In the genomic region with DNA sequence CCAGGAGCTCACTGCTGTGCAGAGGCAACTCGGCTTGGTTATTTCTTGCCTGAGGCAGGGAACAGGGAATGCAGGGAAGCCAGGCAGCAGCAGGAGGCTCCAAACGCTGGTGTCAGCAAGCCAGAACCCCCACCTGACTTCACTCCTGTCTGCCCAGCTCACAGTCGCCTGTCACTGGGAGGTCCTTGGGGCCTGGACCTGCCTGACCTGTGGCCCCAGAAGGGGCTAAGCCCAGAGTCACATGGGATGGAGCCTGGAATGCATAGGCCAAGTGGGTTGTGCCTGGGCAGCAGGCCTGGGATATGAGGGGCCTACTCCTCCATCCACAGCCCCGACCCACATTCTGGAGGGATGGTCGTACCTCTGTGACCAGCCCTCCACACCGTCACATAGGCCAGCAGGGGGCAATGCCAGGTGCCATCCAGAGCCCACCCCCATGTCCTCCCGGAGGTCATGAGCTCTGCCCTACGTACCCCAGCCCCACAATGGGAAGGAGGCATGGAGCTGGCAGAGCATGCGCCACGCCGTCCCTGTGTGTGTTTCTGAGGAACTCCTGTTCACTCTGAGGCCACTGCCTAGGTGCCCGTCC, we compare ENCODE assay signal across 12 cellular contexts. TPM values are rescaled to one million over a fixed set of nuclear protein-coding genes. Genes with fewer than 3 reads are reported as not detected.
DNase-seq lines count a peak whose midpoint lies in the region; ATAC-seq and TF ChIP-seq lines count a peak whose summit lies in the region.
"Had no signal": no experiment of that assay in that cellular context is flagged by ENCODE, and none has a peak within 500 bp of the region (broad histone marks: within the 10 kb centered on the region; RNA-seq: fewer than 3 reads in every experiment).

No MANE protein-coding gene starts in this region.

- CTCF ChIA-PET in naive thymus-derived CD4-positive, alpha-beta T cell (lab: Charles Lee) = interaction anchor here (0.7 to 1.6 kb wide), 4 partner anchors 10 to 157 kb away, joined by 3 to 7 read pairs (median 3); no protein-coding TSS in a partner anchor

- peaks cover 9% of the 10 kb centered on the region for H3K36me3 Mint-ChIP-seq in activated T-helper 1 cell treated with anti-CD3 and anti-CD28 coated beads, Interleukin-12 subunit alpha, Interleukin-12 subunit beta, Interleukin-2, Interleukin-4 antibody, amounts not matched to agents 30 ng/mL and 10 ng/mL and 1 ng/mL, durations not matched to agents 14 hours and 24 hours and 36 hours (ENCODE audit: low read depth)
- peaks cover 0 to 5% (median 0%) of the 10 kb centered on the region in 5 donors for H3K36me3 Mint-ChIP-seq in naive thymus-derived CD4-positive, alpha-beta T cell

- TF ChIP-seq POLR2A in heart left ventricle (IDR thresholded peaks at IDR 0.05) = no peak
- peak; percentile 27 for TF ChIP-seq POLR2A in transverse colon (IDR thresholded peaks at IDR 0.05)

- DNase-seq in Right ventricle myocardium inferior (ENCODE audit: missing footprints) (peak; percentile 59), heart left ventricle (no peak), transverse colon (no peak), pons (ENCODE audit: low spot score) (no peak)
- DNase-seq in activated T-helper 1 cell treated with anti-CD3 and anti-CD28 coated beads, Interleukin-12 subunit alpha, Interleukin-12 subunit beta, Interleukin-2, Interleukin-4 antibody, amounts not matched to agents 30 ng/mL and 10 ng/mL and 1 ng/mL, durations not matched to agents 14 hours and 24 hours and 36 hours (ENCODE audit: low spot score) = no peak
- DNase-seq in naive thymus-derived CD4-positive, alpha-beta T cell = no peak
- DNase-seq: colonic mucosa, foreskin fibroblast, GF-D8, NCI-H2227 treated with DMSO at 0.1 percent for 48 hours, Right ventricle myocardium superior had no signal

- intact Hi-C loops in Right ventricle myocardium inferior (cut with DNase I) (no loop called here), heart left ventricle (cut with DNase I) (loop anchor here in 1 of 10 donors (5.0 kb wide), 1 partner anchor 131 kb away; a partner anchor contains a TSS), transverse colon (cut with DNase I; ENCODE audit: low total_unique reads) (no loop called here)
- intact Hi-C loops in activated T-helper 1 cell treated with anti-CD3 and anti-CD28 coated beads, Interleukin-12 subunit alpha, Interleukin-12 subunit beta, Interleukin-2, Interleukin-4 antibody, amounts not matched to agents 30 ng/mL and 10 ng/mL and 1 ng/mL, durations not matched to agents 14 hours and 24 hours and 36 hours (cut with micrococcal nuclease) = no loop called here
- intact Hi-C loops in naive thymus-derived CD4-positive, alpha-beta T cell (cut with micrococcal nuclease) = loop anchor here in 1 of 2 donors (5.0 to 10.0 kb wide), 2 partner anchors 229 to 359 kb away; a partner anchor contains a TSS

- in situ Hi-C loops in transverse colon (cut with MboI; ENCODE audit: low pct_ligation_motif_present in 1 of 4, low pct_unique_long_range_greater_than_20kb in 1 of 4, low sequenced_read_pairs in 3 of 4) = no loop called here

- no peaks in the 10 kb centered on the region for H3K27me3 ChIP-seq in heart left ventricle
- H3K27me3 ChIP-seq in transverse colon = no peaks in the 10 kb centered on the region
- H3K27me3 ChIP-seq in naive thymus-derived CD4-positive, alpha-beta T cell (ENCODE audit: control insufficient read depth in 2 of 2, insufficient read depth in 2 of 2, low read length in 2 of 2) = no peaks in the 10 kb centered on the region
- H3K27me3 ChIP-seq: colonic mucosa had no signal

- peaks cover 0 to 39% (median 20%) of the 10 kb centered on the region in 12 donors for H3K4me1 ChIP-seq in heart left ventricle
- H3K4me1 ChIP-seq in transverse colon = peaks cover 17 to 37% (median 32%) of the 10 kb centered on the region in 4 donors
- H3K4me1 ChIP-seq in naive thymus-derived CD4-positive, alpha-beta T cell (ENCODE audit: control insufficient read depth in 2 of 2, insufficient read depth in 2 of 2, low read length in 2 of 2) = peaks cover 15 to 18% of the 10 kb centered on the region in 2 donors

- peaks cover 16% of the 10 kb centered on the region for H3K4me1 Mint-ChIP-seq in activated T-helper 1 cell treated with anti-CD3 and anti-CD28 coated beads, Interleukin-12 subunit alpha, Interleukin-12 subunit beta, Interleukin-2, Interleukin-4 antibody, amounts not matched to agents 30 ng/mL and 10 ng/mL and 1 ng/mL, durations not matched to agents 14 hours and 24 hours and 36 hours (ENCODE audit: low read depth)
- peaks cover 0 to 21% (median 4%) of the 10 kb centered on the region in 7 donors for H3K4me1 Mint-ChIP-seq in naive thymus-derived CD4-positive, alpha-beta T cell

- POLR2A ChIA-PET in naive thymus-derived CD4-positive, alpha-beta T cell (lab: Charles Lee) = interaction anchor here (1.2 to 4.8 kb wide), 2 partner anchors 9 to 10 kb away, joined by 3 to 21 read pairs; a partner anchor contains a TSS

- no peak for TF ChIP-seq CTCF in heart left ventricle (IDR thresholded peaks at IDR 0.05)
- no peak for TF ChIP-seq CTCF in transverse colon (IDR thresholded peaks at IDR 0.05)

- no peak overlapping the region for H3K27ac Mint-ChIP-seq in activated T-helper 1 cell treated with anti-CD3 and anti-CD28 coated beads, Interleukin-12 subunit alpha, Interleukin-12 subunit beta, Interleukin-2, Interleukin-4 antibody, amounts not matched to agents 30 ng/mL and 10 ng/mL and 1 ng/mL, durations not matched to agents 14 hours and 24 hours and 36 hours
- H3K27ac Mint-ChIP-seq in naive thymus-derived CD4-positive, alpha-beta T cell = peak overlapping the region in 1 of 9 donors; percentile 72

- WGBS in heart left ventricle, 4 donors = 83 to 96% (median 85%) methylated on average over 5 to 12 of the region's 12 CpGs
- 84% methylated on average over 10 of the region's 12 CpGs; no CpG with 5 or more reads in 1 of the 2 donors for WGBS in transverse colon (ENCODE audit: low coverage in 1 of 2), 2 donors

- H3K9me3 ChIP-seq in heart left ventricle (no peaks in the 10 kb centered on the region), transverse colon (no peaks in the 10 kb centered on the region)
- no peaks in the 10 kb centered on the region for H3K9me3 ChIP-seq in naive thymus-derived CD4-positive, alpha-beta T cell (ENCODE audit: control insufficient read depth in 2 of 3, low read length in 3 of 3)
- H3K9me3 ChIP-seq: colonic mucosa, neutrophil had no signal

- H3K27ac ChIP-seq in heart left ventricle (no peak overlapping the region), transverse colon (no peak overlapping the region)
- no peak overlapping the region for H3K27ac ChIP-seq in naive thymus-derived CD4-positive, alpha-beta T cell (ENCODE audit: low read depth, low read length)
- H3K27ac ChIP-seq: neutrophil had no signal

- H3K9me3 Mint-ChIP-seq in activated T-helper 1 cell treated with anti-CD3 and anti-CD28 coated beads, Interleukin-12 subunit alpha, Interleukin-12 subunit beta, Interleukin-2, Interleukin-4 antibody, amounts not matched to agents 30 ng/mL and 10 ng/mL and 1 ng/mL, durations not matched to agents 14 hours and 24 hours and 36 hours = no peaks in the 10 kb centered on the region
- no peaks in the 10 kb centered on the region for H3K9me3 Mint-ChIP-seq in naive thymus-derived CD4-positive, alpha-beta T cell

- peak overlapping the region; percentile 89 for H3K4me3 Mint-ChIP-seq in activated T-helper 1 cell treated with anti-CD3 and anti-CD28 coated beads, Interleukin-12 subunit alpha, Interleukin-12 subunit beta, Interleukin-2, Interleukin-4 antibody, amounts not matched to agents 30 ng/mL and 10 ng/mL and 1 ng/mL, durations not matched to agents 14 hours and 24 hours and 36 hours
- peak overlapping the region in 1 of 10 donors; percentile 91 for H3K4me3 Mint-ChIP-seq in naive thymus-derived CD4-positive, alpha-beta T cell

- ATAC-seq in Right ventricle myocardium inferior = no peak
- ATAC-seq in heart left ventricle = no peak
- ATAC-seq in naive thymus-derived CD4-positive, alpha-beta T cell = no peak

- H3K36me3 ChIP-seq in heart left ventricle (no peaks in the 10 kb centered on the region), transverse colon (no peaks in the 10 kb centered on the region)
- peaks cover 0 to 14% (median 0%) of the 10 kb centered on the region in 3 experiments for H3K36me3 ChIP-seq in naive thymus-derived CD4-positive, alpha-beta T cell (ENCODE audit: control insufficient read depth in 2 of 3, insufficient read depth in 3 of 3, low read length in 3 of 3)
- H3K36me3 ChIP-seq: colonic mucosa had no signal

- H3K4me3 ChIP-seq in heart left ventricle (no peak overlapping the region), transverse colon (no peak overlapping the region)
- H3K4me3 ChIP-seq in naive thymus-derived CD4-positive, alpha-beta T cell (ENCODE audit: low read length) = no peak overlapping the region

- TF ChIP-seq EP300 in transverse colon (IDR thresholded peaks at IDR 0.05; ENCODE audit: low read depth) = no peak

- no peaks in the 10 kb centered on the region for H3K27me3 Mint-ChIP-seq in activated T-helper 1 cell treated with anti-CD3 and anti-CD28 coated beads, Interleukin-12 subunit alpha, Interleukin-12 subunit beta, Interleukin-2, Interleukin-4 antibody, amounts not matched to agents 30 ng/mL and 10 ng/mL and 1 ng/mL, durations not matched to agents 14 hours and 24 hours and 36 hours (ENCODE audit: insufficient read depth)
- H3K27me3 Mint-ChIP-seq in naive thymus-derived CD4-positive, alpha-beta T cell = no peaks in the 10 kb centered on the region

RNA-seq across cellular contexts. Expression of a gene that starts 5.2 kb away (rescaled TPM):
- total RNA-seq in Right ventricle myocardium inferior (3.9 TPM), heart left ventricle (10 to 100 TPM in 1 of 9 donors, 1 to 10 TPM in 8; 1.1 to 15.5 (median 3.3) TPM), transverse colon (100 to 1,000 TPM; 131 to 247 (median 213) TPM)
- 10 to 100 TPM in 1 of 2 donors, 1 to 10 TPM in 1; 5.7 to 12.5 TPM for polyA plus RNA-seq in heart left ventricle
- 15.9 and 19.8 TPM in 2 replicates for total RNA-seq in activated T-helper 1 cell treated with anti-CD3 and anti-CD28 coated beads, Interleukin-12 subunit alpha, Interleukin-12 subunit beta, Interleukin-2, Interleukin-4 antibody, amounts not matched to agents 30 ng/mL and 10 ng/mL and 1 ng/mL, durations not matched to agents 14 hours and 24 hours and 36 hours
- 10 to 100 TPM; 20.0 to 45.4 (median 35.5) TPM for total RNA-seq in naive thymus-derived CD4-positive, alpha-beta T cell
- polyA plus RNA-seq in naive thymus-derived CD4-positive, alpha-beta T cell = 10 to 100 TPM; 26.7 to 43.6 TPM

RNA-seq across cellular contexts. Expression of a gene that starts 5.5 kb away (rescaled TPM):
- total RNA-seq in Right ventricle myocardium inferior = 0.14 TPM
- total RNA-seq in heart left ventricle = 1 to 10 TPM in 2 of 9 donors, under 1 TPM in 5, not detected in 2; 0.10 to 1.6 (median 0.36) TPM
- polyA plus RNA-seq in heart left ventricle = under 1 TPM; 0.32 to 0.53 TPM
- total RNA-seq in activated T-helper 1 cell treated with anti-CD3 and anti-CD28 coated beads, Interleukin-12 subunit alpha, Interleukin-12 subunit beta, Interleukin-2, Interleukin-4 antibody, amounts not matched to agents 30 ng/mL and 10 ng/mL and 1 ng/mL, durations not matched to agents 14 hours and 24 hours and 36 hours = 0.47 and 0.64 TPM in 2 replicates
- 10 to 100 TPM; 14.8 to 89.0 (median 16.6) TPM for total RNA-seq in transverse colon
- total RNA-seq in naive thymus-derived CD4-positive, alpha-beta T cell = 10 to 100 TPM in 2 of 5 experiments, 1 to 10 TPM in 3; 2.8 to 14.7 (median 9.6) TPM
- 1 to 10 TPM; 2.3 to 3.6 TPM for polyA plus RNA-seq in naive thymus-derived CD4-positive, alpha-beta T cell

RNA-seq across cellular contexts. Expression of a gene that starts 10.3 kb away (rescaled TPM):
- total RNA-seq in Right ventricle myocardium inferior (16.6 TPM), heart left ventricle (10 to 100 TPM; 11.6 to 21.3 (median 18.3) TPM), transverse colon (10 to 100 TPM; 28.4 to 60.6 (median 43.2) TPM)
- polyA plus RNA-seq in heart left ventricle = 10 to 100 TPM; 16.1 to 18.1 TPM
- 58.6 and 59.8 TPM in 2 replicates for total RNA-seq in activated T-helper 1 cell treated with anti-CD3 and anti-CD28 coated beads, Interleukin-12 subunit alpha, Interleukin-12 subunit beta, Interleukin-2, Interleukin-4 antibody, amounts not matched to agents 30 ng/mL and 10 ng/mL and 1 ng/mL, durations not matched to agents 14 hours and 24 hours and 36 hours
- 10 to 100 TPM; 47.3 to 55.2 (median 49.4) TPM for total RNA-seq in naive thymus-derived CD4-positive, alpha-beta T cell
- polyA plus RNA-seq in naive thymus-derived CD4-positive, alpha-beta T cell = 10 to 100 TPM in 1 of 2 donors, 1 to 10 TPM in 1; 6.2 to 22.1 TPM

RNA-seq across cellular contexts. Expression of a gene that starts 28.7 kb away (rescaled TPM):
- total RNA-seq in Right ventricle myocardium inferior = 0.16 TPM
- total RNA-seq in heart left ventricle = under 1 TPM in 7 of 9 donors, not detected in 2; 0.07 to 0.35 (median 0.20) TPM
- under 1 TPM; 0.19 to 0.30 TPM for polyA plus RNA-seq in heart left ventricle
- total RNA-seq in activated T-helper 1 cell treated with anti-CD3 and anti-CD28 coated beads, Interleukin-12 subunit alpha, Interleukin-12 subunit beta, Interleukin-2, Interleukin-4 antibody, amounts not matched to agents 30 ng/mL and 10 ng/mL and 1 ng/mL, durations not matched to agents 14 hours and 24 hours and 36 hours = 1.8 and 2.2 TPM in 2 replicates
- total RNA-seq in transverse colon = 1 to 10 TPM; 2.3 to 8.4 (median 3.1) TPM
- 1 to 10 TPM; 2.3 to 5.1 (median 3.6) TPM for total RNA-seq in naive thymus-derived CD4-positive, alpha-beta T cell
- polyA plus RNA-seq in naive thymus-derived CD4-positive, alpha-beta T cell = 1 to 10 TPM in 1 of 2 donors, under 1 TPM in 1; 0.35 to 1.0 TPM

RNA-seq across cellular contexts. Expression of a gene that starts 30.6 kb away (rescaled TPM):
- 57.5 TPM for total RNA-seq in Right ventricle myocardium inferior
- total RNA-seq in heart left ventricle = 10 to 100 TPM; 44.0 to 65.4 (median 55.6) TPM
- polyA plus RNA-seq in heart left ventricle = 10 to 100 TPM; 83.3 to 99.3 TPM
- total RNA-seq in activated T-helper 1 cell treated with anti-CD3 and anti-CD28 coated beads, Interleukin-12 subunit alpha, Interleukin-12 subunit beta, Interleukin-2, Interleukin-4 antibody, amounts not matched to agents 30 ng/mL and 10 ng/mL and 1 ng/mL, durations not matched to agents 14 hours and 24 hours and 36 hours = 76.6 and 88.7 TPM in 2 replicates
- total RNA-seq in transverse colon = 10 to 100 TPM; 31.0 to 57.1 (median 33.9) TPM
- 10 to 100 TPM; 22.3 to 52.0 (median 31.9) TPM for total RNA-seq in naive thymus-derived CD4-positive, alpha-beta T cell
- polyA plus RNA-seq in naive thymus-derived CD4-positive, alpha-beta T cell = 10 to 100 TPM; 12.6 to 19.5 TPM
